ENCODE assay signal across 24 cellular contexts in the genomic region with DNA sequence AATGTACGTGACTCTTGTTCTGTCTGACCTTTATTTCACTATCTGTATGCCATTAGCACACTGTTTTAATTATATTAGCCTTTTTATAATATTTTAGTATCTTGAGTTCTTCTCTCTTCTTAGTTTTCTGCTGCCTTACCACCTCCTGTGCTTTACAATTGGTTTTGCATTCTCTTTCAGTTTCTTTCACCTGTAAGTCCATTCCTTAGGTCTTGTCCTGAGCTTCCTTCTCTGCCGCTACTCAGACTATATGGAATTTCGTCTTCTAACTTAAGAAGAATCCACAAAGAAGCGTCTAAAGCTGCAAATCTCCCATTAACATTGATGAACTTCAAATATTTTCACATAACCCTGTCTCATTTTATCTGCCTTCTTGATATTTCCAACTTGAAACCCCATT.
"Had no signal": no experiment of that assay in that cellular context is flagged by ENCODE, and none has a peak within 500 bp of the region (broad histone marks: within the 10 kb centered on the region; RNA-seq: fewer than 3 reads in every experiment).

No MANE protein-coding gene starts in this region.

- H3K27ac Mint-ChIP-seq: activated CD4-positive, alpha-beta T cell treated with anti-CD3 and anti-CD28 coated beads, Interleukin-2, amount 10 ng/mL, durations not matched to agents 24 days and 14 days; activated CD8-positive, alpha-beta memory T cell treated with anti-CD3 and anti-CD28 coated beads, Interleukin-2, amount 10 ng/mL, durations not matched to agents 7 days and 5 days; activated naive CD8-positive, alpha-beta T cell treated with anti-CD3 and anti-CD28 coated beads, Interleukin-2, amount 10 ng/mL, durations not matched to agents 7 days and 5 days; activated T-helper 17 cell treated with anti-CD3 and anti-CD28 coated beads, Interleukin-2, amount 50 U/mL, for 72 hours; T-cell had no signal

- H3K4me3 ChIP-seq: adrenal gland, K562 had no signal

- H3K4me3 Mint-ChIP-seq: activated CD4-positive, alpha-beta T cell treated with anti-CD3 and anti-CD28 coated beads, Interleukin-2, amount 10 ng/mL, durations not matched to agents 24 days and 14 days; activated CD8-positive, alpha-beta memory T cell treated with anti-CD3 and anti-CD28 coated beads, Interleukin-2, amount 10 ng/mL, durations not matched to agents 7 days and 5 days; activated naive CD8-positive, alpha-beta T cell treated with anti-CD3 and anti-CD28 coated beads, Interleukin-2, amount 10 ng/mL, durations not matched to agents 7 days and 5 days; activated T-helper 17 cell treated with anti-CD3 and anti-CD28 coated beads, Interleukin-2, amount 50 U/mL, for 72 hours; T-cell had no signal

- DNase-seq: activated CD4-positive, alpha-beta T cell treated with anti-CD3 and anti-CD28 coated beads, Interleukin-2, amount 10 ng/mL, durations not matched to agents 24 days and 14 days; activated CD4-positive, alpha-beta T cell treated with anti-CD3 and anti-CD28 coated beads, Interleukin-2, amount 50 U/mL, for 48 hours; activated CD4-positive, CD25-positive, alpha-beta regulatory T cell treated with anti-CD3 and anti-CD28 coated beads, Interleukin-2, amount 50 U/mL, for 72 hours; activated CD8-positive, alpha-beta memory T cell treated with anti-CD3 and anti-CD28 coated beads, Interleukin-2, amount 10 ng/mL, durations not matched to agents 7 days and 5 days; activated gamma-delta T cell; activated naive CD4-positive, alpha-beta T cell treated with anti-CD3 and anti-CD28 coated beads, Interleukin-2, amount 50 U/mL, for 16 hours; activated naive CD8-positive, alpha-beta T cell treated with anti-CD3 and anti-CD28 coated beads, Interleukin-2, amount 10 ng/mL, durations not matched to agents 7 days and 5 days; activated T-cell treated with anti-CD3 and anti-CD28 coated beads, Interleukin-2, amount 50 U/mL, for 48 hours; adrenal gland; anterior cingulate cortex; Karpas-422; MM.1S; NCI-H1105; NCI-H1436; NCI-H1694 treated with DMSO at 0.1 percent for 48 hours; NCI-H2029 treated with DMSO at 0.1 percent for 48 hours; NCI-H345; NCI-H510A; NCI-H526 treated with DMSO at 0.1 percent for 48 hours; NCI-H82; SIG-M5; T-cell had no signal

- H3K36me3 Mint-ChIP-seq: activated CD8-positive, alpha-beta memory T cell treated with anti-CD3 and anti-CD28 coated beads, Interleukin-2, amount 10 ng/mL, durations not matched to agents 7 days and 5 days; activated naive CD8-positive, alpha-beta T cell treated with anti-CD3 and anti-CD28 coated beads, Interleukin-2, amount 10 ng/mL, durations not matched to agents 7 days and 5 days; T-cell had no signal

- H3K27me3 Mint-ChIP-seq: activated CD4-positive, alpha-beta T cell treated with anti-CD3 and anti-CD28 coated beads, Interleukin-2, amount 10 ng/mL, durations not matched to agents 24 days and 14 days; activated CD8-positive, alpha-beta memory T cell treated with anti-CD3 and anti-CD28 coated beads, Interleukin-2, amount 10 ng/mL, durations not matched to agents 7 days and 5 days; activated naive CD8-positive, alpha-beta T cell treated with anti-CD3 and anti-CD28 coated beads, Interleukin-2, amount 10 ng/mL, durations not matched to agents 7 days and 5 days; activated T-helper 17 cell treated with anti-CD3 and anti-CD28 coated beads, Interleukin-2, amount 50 U/mL, for 72 hours; T-cell had no signal

- H3K4me1 Mint-ChIP-seq: activated CD4-positive, alpha-beta T cell treated with anti-CD3 and anti-CD28 coated beads, Interleukin-2, amount 10 ng/mL, durations not matched to agents 24 days and 14 days; activated CD8-positive, alpha-beta memory T cell treated with anti-CD3 and anti-CD28 coated beads, Interleukin-2, amount 10 ng/mL, durations not matched to agents 7 days and 5 days; activated naive CD8-positive, alpha-beta T cell treated with anti-CD3 and anti-CD28 coated beads, Interleukin-2, amount 10 ng/mL, durations not matched to agents 7 days and 5 days; activated T-helper 17 cell treated with anti-CD3 and anti-CD28 coated beads, Interleukin-2, amount 50 U/mL, for 72 hours; T-cell had no signal
